In the genomic region with DNA sequence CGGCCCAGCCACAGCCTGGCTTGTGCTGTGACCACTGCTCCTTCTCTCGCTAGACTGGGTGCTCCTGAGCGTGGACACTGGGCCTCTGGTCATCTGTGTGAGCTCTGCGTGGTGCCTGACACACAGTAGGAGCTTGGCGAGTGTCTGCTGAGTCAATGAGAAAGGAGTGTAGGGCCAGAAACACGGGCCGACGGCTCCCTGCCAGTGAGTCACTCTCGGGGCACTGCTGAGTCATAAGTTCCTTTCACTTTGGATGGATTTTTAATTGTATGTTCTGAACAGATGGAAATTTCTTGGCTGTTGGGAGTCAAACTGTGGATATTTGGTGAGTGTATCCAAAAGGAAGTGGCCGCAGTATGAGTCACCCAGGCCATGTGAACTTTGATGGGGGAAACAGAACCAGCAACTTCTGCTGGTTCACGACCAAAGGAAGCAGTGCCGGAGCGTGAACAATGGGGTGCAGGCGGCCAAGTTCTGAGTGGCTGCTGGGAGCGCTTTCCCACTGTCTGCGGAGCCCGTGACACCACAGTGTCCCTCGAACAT, we compare ENCODE assay signal across 1 cellular context.
A peak's percentile ranks its signal among the peaks of the same experiment; 100 is the strongest.
TF ChIP-seq lines count a peak whose summit lies in the region.

No MANE protein-coding gene starts in this region.

TF ChIP-seq in K562, 482 proteins besides CTCF, POLR2A, EP300 and RAD21 (continued from another document):
- TF ChIP-seq, protein P1, sequence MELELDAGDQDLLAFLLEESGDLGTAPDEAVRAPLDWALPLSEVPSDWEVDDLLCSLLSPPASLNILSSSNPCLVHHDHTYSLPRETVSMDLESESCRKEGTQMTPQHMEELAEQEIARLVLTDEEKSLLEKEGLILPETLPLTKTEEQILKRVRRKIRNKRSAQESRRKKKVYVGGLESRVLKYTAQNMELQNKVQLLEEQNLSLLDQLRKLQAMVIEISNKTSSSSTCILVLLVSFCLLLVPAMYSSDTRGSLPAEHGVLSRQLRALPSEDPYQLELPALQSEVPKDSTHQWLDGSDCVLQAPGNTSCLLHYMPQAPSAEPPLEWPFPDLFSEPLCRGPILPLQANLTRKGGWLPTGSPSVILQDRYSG (tag; conservative IDR thresholded peaks at IDR 0.05; ENCODE audit: low read depth): peak; percentile 65; the same call in 1 of the 2 replicates
- TF ChIP-seq ZNF316 (IDR thresholded peaks at IDR 0.05) (peak; percentile 92), NR4A1 (CRISPR knock-in tag; IDR thresholded peaks at IDR 0.05) (no peak), NR4A1 (tag; IDR thresholded peaks at IDR 0.05) (peak; percentile 92)
